Comparison of ENCODE assay signal across 16 cellular contexts in the genomic region with DNA sequence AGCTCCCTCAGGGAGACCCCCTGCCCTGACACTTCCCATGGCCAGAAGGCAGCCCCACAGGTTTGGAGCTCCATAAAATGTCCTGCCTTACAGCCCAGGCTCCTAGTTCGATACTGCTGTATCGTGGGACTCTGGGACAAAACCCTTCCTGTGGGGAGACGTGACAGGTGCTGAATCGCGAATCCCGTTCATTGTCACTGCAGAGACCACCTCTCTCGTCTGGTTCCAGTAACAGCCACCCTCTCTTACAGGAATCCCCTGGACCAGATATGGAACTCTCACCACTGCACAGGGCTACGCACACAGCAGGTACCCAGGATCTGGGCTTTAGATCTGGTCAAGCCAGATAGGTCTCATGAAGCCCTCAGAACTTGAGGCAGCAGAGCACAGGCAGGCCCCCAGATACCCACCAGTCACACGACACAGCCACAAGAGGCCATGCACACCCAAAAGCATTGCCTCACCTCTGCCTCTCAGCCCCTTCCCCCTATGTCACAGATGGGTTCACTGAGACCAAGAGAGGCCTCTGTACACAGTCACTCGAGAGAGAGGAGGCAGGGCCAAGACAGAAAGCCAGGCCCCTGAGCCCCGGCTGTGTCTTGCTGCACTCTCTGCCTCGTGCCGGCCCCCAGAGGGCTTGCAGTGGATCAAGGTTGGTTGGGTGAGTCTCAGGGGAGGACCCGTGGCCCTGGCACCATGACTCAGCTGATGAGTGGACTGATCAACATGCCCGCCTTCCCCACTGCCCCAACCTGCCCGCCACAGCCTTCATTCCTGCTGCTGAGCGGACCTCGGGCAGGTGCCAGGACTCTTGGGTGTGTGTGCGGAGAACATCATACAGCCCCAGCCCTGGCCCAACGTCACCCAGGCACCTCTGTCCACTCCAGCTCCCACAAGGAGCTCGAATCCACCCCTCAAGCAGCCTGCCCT.
A peak's percentile ranks its signal among the peaks of the same experiment; 100 is the strongest.
DNase-seq lines count a peak whose midpoint lies in the region; ATAC-seq, FAIRE-seq and TF ChIP-seq lines count a peak whose summit lies in the region.
"Had no signal": no experiment of that assay in that cellular context is flagged by ENCODE, and none has a peak within 500 bp of the region (broad histone marks: within the 10 kb centered on the region; RNA-seq: fewer than 3 reads in every experiment).

No MANE protein-coding gene starts in this region.

- peak; percentile 92 for DNase-seq in H54 (ENCODE audit: insufficient read length, low spot score)
- peak; percentile 44 for DNase-seq in T1000 (lab: John Stamatoyannopoulos, UW)
- DNase-seq in glomerular visceral epithelial cell (ENCODE audit: extremely low spot score), result peak; percentile 83
- DNase-seq in UCSD-AML1 (lab: John Stamatoyannopoulos, UW; ENCODE audit: unreplicated experiment), result no peak
- no peak for DNase-seq in cerebellar nuclear complex (lab: John Stamatoyannopoulos, UW)
- no peak for DNase-seq in activated T-cell treated with anti-CD3 and anti-CD28 coated beads, Interleukin-2, amount 50 U/mL, for 48 hours
- DNase-seq: activated naive CD8-positive, alpha-beta T cell treated with anti-CD3 and anti-CD28 coated beads, Interleukin-2, amount 10 ng/mL, durations not matched to agents 7 days and 5 days; BE2C; NCI-H1436; NCI-H510A; OCI-M1 had no signal

- TF ChIP-seq POLR2A in H54 (IDR thresholded peaks at IDR 0.05; ENCODE audit: low read depth, low read length), result no peak

- H3K4me3 ChIP-seq in skin epidermis, result no peak overlapping the region

- FAIRE-seq in H54 (lab: Jason Lieb, UNC), result no peak
- FAIRE-seq: GM12891 had no signal

- peak overlapping the region in 20 of 21 experiments; percentile 28 to 98 (median 74) for H3K27ac ChIP-seq in skin epidermis
- H3K27ac ChIP-seq: parathyroid adenoma had no signal

- ATAC-seq in HG02981 (IDR thresholded peaks at IDR 0.05; ENCODE audit: unreplicated experiment), result no peak
- ATAC-seq: activated CD4-positive, CD25-positive, alpha-beta regulatory T cell treated with anti-CD3 and anti-CD28 coated beads, Interleukin-2, amount 50 U/mL, for 24 hours had no signal

Comparison
In these comparisons a context has a peak if more than half of its experiments do, and no peak if none do; other contexts are left out.
1. DNase-seq: peak in H54 (single experiment), T1000 (single experiment) and glomerular visceral epithelial cell (single experiment); none in UCSD-AML1 (single experiment), cerebellar nuclear complex (0 of 2) and activated T-cell treated with anti-CD3 and anti-CD28 coated beads, Interleukin-2, amount 50 U/mL, for 48 hours (0 of 2).